19 cellular contexts compared by ENCODE assay signal in genomic region chr1:162654915-162655620, GRCh38.
"Had no signal": no experiment of that assay in that cellular context is flagged by ENCODE, and none has a peak within 500 bp of the region (broad histone marks: within the 10 kb centered on the region; RNA-seq: fewer than 3 reads in every experiment).

No MANE protein-coding gene starts in this region.

- H3K4me1 ChIP-seq: colonic mucosa, prostate gland had no signal

- H3K4me3 ChIP-seq: colonic mucosa, prostate gland, skin epidermis had no signal

- H3K4me1 Mint-ChIP-seq: activated CD4-positive, alpha-beta T cell treated with anti-CD3 and anti-CD28 coated beads, Interleukin-2, amount 10 ng/mL, durations not matched to agents 7 days and 5 days; central memory CD8-positive, alpha-beta T cell; endodermal cell had no signal

- H3K27ac ChIP-seq: colonic mucosa, prostate gland, skin epidermis had no signal

- H3K27me3 ChIP-seq: colonic mucosa had no signal

- H3K9me3 ChIP-seq: colonic mucosa, prostate gland had no signal

- H3K36me3 ChIP-seq: colonic mucosa, prostate gland had no signal

- H3K27ac Mint-ChIP-seq: activated CD4-positive, alpha-beta T cell treated with anti-CD3 and anti-CD28 coated beads, Interleukin-2, amount 10 ng/mL, durations not matched to agents 7 days and 5 days; activated CD8-positive, alpha-beta T cell treated with anti-CD3 and anti-CD28 coated beads, Interleukin-2, amount 10 ng/mL, durations not matched to agents 7 days and 5 days; activated T-cell treated with anti-CD3 and anti-CD28 coated beads, Interleukin-2, amount 50 U/mL, for 24 hours; activated T-helper 2 cell treated with anti-CD3 and anti-CD28 coated beads, Interferon-gamma antibody, Interleukin-2, Interleukin-4, amounts not matched to agents 10 μg/mL and 5 μg/mL and 100 μg/mL, durations not matched to agents 14 hours and 24 hours and 36 hours; endodermal cell had no signal

- H3K9me3 Mint-ChIP-seq: activated CD4-positive, alpha-beta T cell treated with anti-CD3 and anti-CD28 coated beads, Interleukin-2, amount 10 ng/mL, durations not matched to agents 7 days and 5 days; activated T-cell treated with anti-CD3 and anti-CD28 coated beads, Interleukin-2, amount 50 U/mL, for 24 hours; activated T-helper 2 cell treated with anti-CD3 and anti-CD28 coated beads, Interferon-gamma antibody, Interleukin-2, Interleukin-4, amounts not matched to agents 10 μg/mL and 5 μg/mL and 100 μg/mL, durations not matched to agents 14 hours and 24 hours and 36 hours; central memory CD8-positive, alpha-beta T cell; endodermal cell had no signal

- DNase-seq: activated CD4-positive, alpha-beta T cell treated with anti-CD3 and anti-CD28 coated beads, Interleukin-2, amount 10 ng/mL, durations not matched to agents 7 days and 5 days; activated CD8-positive, alpha-beta T cell treated with anti-CD3 and anti-CD28 coated beads, Interleukin-2, amount 10 ng/mL, durations not matched to agents 7 days and 5 days; activated naive CD4-positive, alpha-beta T cell treated with Interleukin-2 at 50 U/mL for 16 hours; activated T-cell treated with anti-CD3 and anti-CD28 coated beads, Interleukin-2, amount 50 U/mL, for 24 hours; anterior cingulate cortex; colonic mucosa; endodermal cell; foreskin melanocyte; kidney; midbrain; stimulated activated naive CD8-positive, alpha-beta T cell treated with anti-CD3 and anti-CD28 coated beads, Interleukin-15, Interleukin-2, amounts not matched to agents 100 U/mL and 50 U/mL, for 24 hours; T1000 had no signal

- ATAC-seq: activated CD4-positive, CD25-positive, alpha-beta regulatory T cell treated with anti-CD3 and anti-CD28 coated beads, Interleukin-2, amount 50 U/mL, for 24 hours; activated CD8-positive, alpha-beta T cell treated with anti-CD3 and anti-CD28 coated beads, Interleukin-2, amount 10 ng/mL, durations not matched to agents 7 days and 5 days; left lobe of liver; right cardiac atrium; stimulated activated naive CD8-positive, alpha-beta T cell treated with anti-CD3 and anti-CD28 coated beads, Interleukin-15, Interleukin-2, amounts not matched to agents 100 U/mL and 50 U/mL, for 24 hours had no signal

- H3K4me3 Mint-ChIP-seq: activated CD4-positive, alpha-beta T cell treated with anti-CD3 and anti-CD28 coated beads, Interleukin-2, amount 10 ng/mL, durations not matched to agents 7 days and 5 days; activated CD8-positive, alpha-beta T cell treated with anti-CD3 and anti-CD28 coated beads, Interleukin-2, amount 10 ng/mL, durations not matched to agents 7 days and 5 days; activated T-cell treated with anti-CD3 and anti-CD28 coated beads, Interleukin-2, amount 50 U/mL, for 24 hours; central memory CD8-positive, alpha-beta T cell; endodermal cell had no signal
